ENCODE assay signal across 8 cellular contexts in the genomic region with DNA sequence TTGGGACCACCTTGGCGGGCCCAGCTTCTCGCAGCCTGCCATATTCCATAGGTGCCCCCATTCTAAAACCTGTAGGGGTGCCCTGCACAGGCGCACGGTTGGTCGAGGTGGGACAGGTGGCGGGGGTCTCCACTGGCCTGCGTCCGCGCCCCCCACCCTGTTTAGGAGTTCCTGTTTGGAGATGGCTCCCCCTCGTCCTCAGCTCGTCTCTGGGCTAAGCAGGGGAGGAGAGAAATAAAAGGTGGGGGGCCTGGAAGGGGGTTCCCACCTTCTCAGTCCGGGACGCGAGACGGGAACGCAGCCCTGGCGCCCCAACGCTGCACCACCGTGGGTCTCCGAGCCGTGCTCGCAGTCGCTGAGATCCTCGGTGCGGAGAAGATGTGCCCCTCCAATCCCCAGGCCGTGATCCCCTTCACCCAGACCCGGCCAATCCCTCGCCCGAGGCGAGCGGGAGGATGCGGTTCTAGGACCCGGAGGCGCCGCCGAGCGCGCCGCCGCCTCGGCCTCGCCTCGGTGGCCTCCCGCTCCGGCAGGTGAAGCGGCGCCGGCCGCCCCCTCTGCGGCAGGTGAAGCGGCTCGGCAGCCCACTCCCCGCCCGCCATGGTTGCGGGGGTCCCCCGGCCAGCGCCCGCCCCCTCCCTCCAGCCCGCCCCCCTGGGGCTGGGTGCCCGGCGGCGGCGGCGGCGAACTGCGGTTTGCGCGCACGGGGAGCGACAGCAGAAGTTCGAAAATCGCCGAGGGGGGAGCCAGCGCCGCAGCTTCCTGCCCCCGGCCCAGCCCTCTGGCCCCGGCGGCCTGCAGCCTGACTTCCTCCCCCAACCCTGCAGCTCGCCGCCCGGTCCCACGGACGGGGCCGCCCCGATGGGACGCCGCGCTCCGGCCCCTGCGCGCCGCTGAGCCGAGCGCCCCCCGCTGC. TPM values are rescaled to one million over a fixed set of nuclear protein-coding genes. Genes with fewer than 3 reads are reported as not detected.
DNase-seq lines count a peak whose midpoint lies in the region; ATAC-seq, FAIRE-seq and TF ChIP-seq lines count a peak whose summit lies in the region.

A gene with protein sequence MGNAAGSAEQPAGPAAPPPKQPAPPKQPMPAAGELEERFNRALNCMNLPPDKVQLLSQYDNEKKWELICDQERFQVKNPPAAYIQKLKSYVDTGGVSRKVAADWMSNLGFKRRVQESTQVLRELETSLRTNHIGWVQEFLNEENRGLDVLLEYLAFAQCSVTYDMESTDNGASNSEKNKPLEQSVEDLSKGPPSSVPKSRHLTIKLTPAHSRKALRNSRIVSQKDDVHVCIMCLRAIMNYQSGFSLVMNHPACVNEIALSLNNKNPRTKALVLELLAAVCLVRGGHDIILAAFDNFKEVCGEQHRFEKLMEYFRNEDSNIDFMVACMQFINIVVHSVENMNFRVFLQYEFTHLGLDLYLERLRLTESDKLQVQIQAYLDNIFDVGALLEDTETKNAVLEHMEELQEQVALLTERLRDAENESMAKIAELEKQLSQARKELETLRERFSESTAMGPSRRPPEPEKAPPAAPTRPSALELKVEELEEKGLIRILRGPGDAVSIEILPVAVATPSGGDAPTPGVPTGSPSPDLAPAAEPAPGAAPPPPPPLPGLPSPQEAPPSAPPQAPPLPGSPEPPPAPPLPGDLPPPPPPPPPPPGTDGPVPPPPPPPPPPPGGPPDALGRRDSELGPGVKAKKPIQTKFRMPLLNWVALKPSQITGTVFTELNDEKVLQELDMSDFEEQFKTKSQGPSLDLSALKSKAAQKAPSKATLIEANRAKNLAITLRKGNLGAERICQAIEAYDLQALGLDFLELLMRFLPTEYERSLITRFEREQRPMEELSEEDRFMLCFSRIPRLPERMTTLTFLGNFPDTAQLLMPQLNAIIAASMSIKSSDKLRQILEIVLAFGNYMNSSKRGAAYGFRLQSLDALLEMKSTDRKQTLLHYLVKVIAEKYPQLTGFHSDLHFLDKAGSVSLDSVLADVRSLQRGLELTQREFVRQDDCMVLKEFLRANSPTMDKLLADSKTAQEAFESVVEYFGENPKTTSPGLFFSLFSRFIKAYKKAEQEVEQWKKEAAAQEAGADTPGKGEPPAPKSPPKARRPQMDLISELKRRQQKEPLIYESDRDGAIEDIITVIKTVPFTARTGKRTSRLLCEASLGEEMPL (plus strand): TSS at position 805 of the 916 bp plus-strand sequence. CDS start 240 bp downstream, outside the sequence.

- no peak for FAIRE-seq in bronchial epithelial cell (lab: Jason Lieb, UNC)

- H3K4me1 ChIP-seq in CD4-positive, CD25-positive, alpha-beta regulatory T cell (ENCODE audit: control insufficient read depth, insufficient read depth, low read length, poor library complexity, severe bottlenecking), result peaks cover 63% of the 10 kb centered on the region
- peaks cover 4 to 66% of the 10 kb centered on the region in 2 donors for H3K4me1 ChIP-seq in left lung

- H3K27ac ChIP-seq in CD4-positive, CD25-positive, alpha-beta regulatory T cell (ENCODE audit: insufficient read depth, low read length, poor library complexity, severe bottlenecking), result peak within 1 kb of the TSS; percentile 98
- peak within 1 kb of the TSS; percentile 79 to 97 for H3K27ac ChIP-seq in left lung

- peaks cover 11% of the 10 kb centered on the region for H3K27me3 Mint-ChIP-seq in CD4-positive, CD25-positive, alpha-beta regulatory T cell

- intact Hi-C loops in left lung (cut with DNase I), result no loop called here

- H3K36me3 ChIP-seq in CD4-positive, CD25-positive, alpha-beta regulatory T cell (ENCODE audit: control insufficient read depth, insufficient read depth, low read length), result peaks cover 5% of the 10 kb centered on the region
- no peaks in the 10 kb centered on the region for H3K36me3 ChIP-seq in bronchial epithelial cell (ENCODE audit: control insufficient read depth, insufficient read depth, low read length)
- H3K36me3 ChIP-seq in left lung, result peaks cover 0 to 5% of the 10 kb centered on the region in 2 donors

- no peaks in the 10 kb centered on the region for H3K27me3 ChIP-seq in CD4-positive, CD25-positive, alpha-beta regulatory T cell (ENCODE audit: control insufficient read depth, insufficient read depth, low read length)
- H3K27me3 ChIP-seq in bronchial epithelial cell (ENCODE audit: control insufficient read depth, insufficient read depth, low read length) (peaks cover 1% of the 10 kb centered on the region), left lung (peaks cover 0 to 20% of the 10 kb centered on the region in 2 donors)

- H3K27ac Mint-ChIP-seq in CD4-positive, CD25-positive, alpha-beta regulatory T cell, result peak within 1 kb of the TSS; percentile 99 to 100 (median 100)

- H3K36me3 Mint-ChIP-seq in CD4-positive, CD25-positive, alpha-beta regulatory T cell, result peaks cover 20% of the 10 kb centered on the region

- peak within 1 kb of the TSS; percentile 86 to 100 (median 99) for H3K4me3 Mint-ChIP-seq in CD4-positive, CD25-positive, alpha-beta regulatory T cell

- H3K9me3 Mint-ChIP-seq in CD4-positive, CD25-positive, alpha-beta regulatory T cell, result peaks cover 0 to 2% (median 0%) of the 10 kb centered on the region in 7 donors

- peaks cover 7 to 58% (median 36%) of the 10 kb centered on the region in 4 donors for H3K4me1 Mint-ChIP-seq in CD4-positive, CD25-positive, alpha-beta regulatory T cell

- peak within 1 kb of the TSS; percentile 91 for H3K4me3 ChIP-seq in CD4-positive, CD25-positive, alpha-beta regulatory T cell (ENCODE audit: low read depth, low read length)
- H3K4me3 ChIP-seq in HFF-Myc (replicated peaks; ENCODE audit: low read depth, low read length) (peak within 1 kb of the TSS; percentile 12; the same call in 1 of the 2 replicates), bronchial epithelial cell (ENCODE audit: low read depth, low read length) (peak within 1 kb of the TSS; percentile 46), left lung (peak within 1 kb of the TSS; percentile 42 to 72)

- TF ChIP-seq CTCF in HFF-Myc (IDR thresholded peaks at IDR 0.05; ENCODE audit: low read depth, low read length, missing control alignments), result no peak
- no peak for TF ChIP-seq CTCF in bronchial epithelial cell (IDR thresholded peaks at IDR 0.05; ENCODE audit: insufficient read depth, low read length, severe bottlenecking)
- TF ChIP-seq CTCF in left lung (IDR thresholded peaks at IDR 0.05), result no peak

- ATAC-seq in CD4-positive, CD25-positive, alpha-beta regulatory T cell (ENCODE audit: low read depth in 2 of 2), result peak; percentile 9 to 10
- ATAC-seq in left lung (peak; percentile 22), HG03457 (IDR thresholded peaks at IDR 0.05; ENCODE audit: unreplicated experiment) (no peak)

- DNase-seq in CD4-positive, CD25-positive, alpha-beta regulatory T cell, result peak; percentile 55 to 85 (median 69)
- DNase-seq in HFF-Myc (ENCODE audit: extremely low read depth, low read depth) (no peak), T-helper 22 cell (ENCODE audit: low read depth) (peak; percentile 50), bronchial epithelial cell (ENCODE audit: low read depth) (no peak), left lung (peak; percentile 81 to 97), globus pallidus (ENCODE audit: low spot score) (no peak)
- DNase-seq in stimulated activated CD4-positive, alpha-beta T cell treated with anti-CD3 and anti-CD28 coated beads, Interleukin-4, amount 100 ng/mL, for 48 hours (ENCODE audit: low read depth in 2 of 2), result peak; percentile 34 to 47

- no peaks in the 10 kb centered on the region for H3K9me3 ChIP-seq in CD4-positive, CD25-positive, alpha-beta regulatory T cell (ENCODE audit: control insufficient read depth in 2 of 2, low read length in 2 of 2)
- H3K9me3 ChIP-seq in left lung, result no peaks in the 10 kb centered on the region

RNA-seq across cellular contexts. Expression of the gene that starts here (rescaled TPM):
- total RNA-seq in CD4-positive, CD25-positive, alpha-beta regulatory T cell, result 575 TPM
- 10 to 100 TPM; 22.8 to 28.5 (median 24.7) TPM for polyA plus RNA-seq in CD4-positive, CD25-positive, alpha-beta regulatory T cell
- total RNA-seq in bronchial epithelial cell, result 0.53 and 2.0 TPM in 2 replicates
- total RNA-seq in left lung, result 100 to 1,000 TPM in 1 of 2 donors, 10 to 100 TPM in 1; 42.0 to 118 TPM

Comparison
In these comparisons a context has a peak if more than half of its experiments do, and no peak if none do; other contexts are left out.
1. RNA of the gene that starts here (total RNA-seq): 575 TPM in CD4-positive, CD25-positive, alpha-beta regulatory T cell (single experiment) and 42.0 to 118 TPM in left lung; 0.53 to 2.0 TPM in bronchial epithelial cell; every median in the first group is over 10 times any median in the second.
2. DNase-seq: peak in CD4-positive, CD25-positive, alpha-beta regulatory T cell (3 of 3), T-helper 22 cell (single experiment), left lung (2 of 2) and stimulated activated CD4-positive, alpha-beta T cell treated with anti-CD3 and anti-CD28 coated beads, Interleukin-4, amount 100 ng/mL, for 48 hours (2 of 2); none in HFF-Myc (single experiment), bronchial epithelial cell (single experiment) and globus pallidus (single experiment).
3. H3K4me3 ChIP-seq: peak in every context shown above with its lines; median percentile 91 in CD4-positive, CD25-positive, alpha-beta regulatory T cell; 57 in left lung; 46 in bronchial epithelial cell; 12 in HFF-Myc.